Comparison of ENCODE assay signal across 17 cellular contexts in the genomic region with DNA sequence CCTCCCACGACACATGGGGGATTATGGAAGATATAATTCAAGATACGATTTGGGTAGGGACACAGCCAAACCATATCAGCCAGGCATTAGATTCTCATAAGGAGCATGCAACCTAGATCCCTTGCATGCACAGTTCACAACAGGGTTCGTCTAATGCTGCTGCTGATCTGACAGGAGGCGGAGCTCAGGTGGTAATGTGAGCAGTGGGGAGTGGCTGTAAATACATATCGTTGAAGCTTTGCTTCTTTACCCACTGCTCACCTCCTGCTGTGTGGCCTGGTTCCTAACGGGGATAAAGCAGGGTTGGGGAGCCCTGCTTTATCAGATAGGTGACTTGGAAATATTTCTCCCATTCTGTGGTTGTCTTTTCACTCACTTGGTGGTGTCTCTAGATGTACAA. TPM values are rescaled to one million over a fixed set of nuclear protein-coding genes. Genes with fewer than 3 reads are reported as not detected.
DNase-seq lines count a peak whose midpoint lies in the region; ATAC-seq and TF ChIP-seq lines count a peak whose summit lies in the region.
"Had no signal": no experiment of that assay in that cellular context is flagged by ENCODE, and none has a peak within 500 bp of the region (broad histone marks: within the 10 kb centered on the region; RNA-seq: fewer than 3 reads in every experiment).

No MANE protein-coding gene starts in this region.

- peak; percentile 4 for DNase-seq in NCI-H748 (lab: John Stamatoyannopoulos, UW; ENCODE audit: unreplicated experiment)
- no peak for DNase-seq in NCI-H748 treated with DMSO at 0.1 percent for 48 hours (lab: John Stamatoyannopoulos, UW)
- no peak for DNase-seq in PC-3
- no peak for DNase-seq in nephron progenitor cell
- no peak for DNase-seq in posterior vena cava (ENCODE audit: low spot score)
- no peak for DNase-seq in NOMO-1 (lab: John Stamatoyannopoulos, UW; ENCODE audit: unreplicated experiment in 2 of 2)
- DNase-seq: 8988T; CD4-positive, alpha-beta memory T cell; DMS153; DMS79; GDM1; IMR-90 had no signal

- no peaks in the 10 kb centered on the region for H3K4me1 ChIP-seq in PC-3 (ENCODE audit: insufficient read depth, low read length)
- H3K4me1 ChIP-seq: BLaER1, HAP-1 had no signal

- intact Hi-C loops in PC-3 (cut with micrococcal nuclease) (no loop called here), posterior vena cava (cut with DNase I) (no loop called here)

- no peak overlapping the region for H3K4me3 ChIP-seq in PC-3 (ENCODE audit: low read length)
- H3K4me3 ChIP-seq: BLaER1, HAP-1 had no signal

- H3K9me2 ChIP-seq in PC-3 (replicated peaks; ENCODE audit: low read length) = no peaks in the 10 kb centered on the region

- H4K20me1 ChIP-seq in PC-3 (ENCODE audit: low read length) = no peaks in the 10 kb centered on the region
- H4K20me1 ChIP-seq: BLaER1 had no signal

- H3K9ac ChIP-seq in PC-3 (ENCODE audit: low read length) = no peak overlapping the region
- H3K9ac ChIP-seq: BLaER1 had no signal

- H3K27ac ChIP-seq in PC-3 (ENCODE audit: low read length) = no peak overlapping the region
- H3K27ac ChIP-seq: BLaER1, HL-60 had no signal

- H3K4me2 ChIP-seq in PC-3 (ENCODE audit: low read length) = no peak overlapping the region
- H3K4me2 ChIP-seq: BLaER1 had no signal

- H3K36me3 Mint-ChIP-seq in nephron progenitor cell (ENCODE audit: low read depth) = no peaks in the 10 kb centered on the region
- H3K36me3 Mint-ChIP-seq: CD14-positive monocyte; CD4-positive, alpha-beta memory T cell had no signal

- no peaks in the 10 kb centered on the region for H3F3A ChIP-seq in PC-3 (ENCODE audit: low read length, unreplicated experiment)

- peaks cover 44% of the 10 kb centered on the region for H3K27me3 ChIP-seq in PC-3 (ENCODE audit: low read length)
- H3K27me3 ChIP-seq: BLaER1 had no signal

- H3K27ac Mint-ChIP-seq in nephron progenitor cell = peak overlapping the region; percentile 75
- H3K27ac Mint-ChIP-seq: CD14-positive monocyte had no signal

- peaks cover 4% of the 10 kb centered on the region for H3K27me3 Mint-ChIP-seq in nephron progenitor cell (ENCODE audit: low read depth, poor library complexity)

- H3K9me3 ChIP-seq in PC-3 (ENCODE audit: low read length) = no peaks in the 10 kb centered on the region
- H3K9me3 ChIP-seq: BLaER1 had no signal

- ATAC-seq in PC-3 = peak; percentile 37; the same call in 1 of the 2 replicates
- no peak for ATAC-seq in HG03354 (IDR thresholded peaks at IDR 0.05; ENCODE audit: poor library complexity, severe bottlenecking, unreplicated experiment)

- CTCF ChIA-PET in PC-3 (lab: Charles Lee) = no interaction called here

- peaks cover 3% of the 10 kb centered on the region for H3K9me3 Mint-ChIP-seq in nephron progenitor cell
- H3K9me3 Mint-ChIP-seq: CD4-positive, alpha-beta memory T cell had no signal

- no TSS peak for BruUV-seq in PC-3 (replicated peaks; lab: Mats Ljungman, UMichigan)

- H3K36me3 ChIP-seq in PC-3 (ENCODE audit: low read depth, low read length) = no peaks in the 10 kb centered on the region
- H3K36me3 ChIP-seq: BLaER1, HAP-1 had no signal

- no peak overlapping the region for H3K4me3 Mint-ChIP-seq in nephron progenitor cell
- H3K4me3 Mint-ChIP-seq: CD14-positive monocyte; CD4-positive, alpha-beta memory T cell had no signal

- TF ChIP-seq CTCF in PC-3 (conservative IDR thresholded peaks at IDR 0.05; ENCODE audit: low read depth, low read length) (no peak), nephron progenitor cell (IDR thresholded peaks at IDR 0.05) (no peak)

- H2AFZ ChIP-seq in PC-3 (ENCODE audit: low read length) = no peak overlapping the region

- POLR2A ChIA-PET in PC-3 (lab: Charles Lee; ENCODE audit: unreplicated experiment) = no interaction called here

- no peaks in the 10 kb centered on the region for H3K4me1 Mint-ChIP-seq in nephron progenitor cell
- H3K4me1 Mint-ChIP-seq: CD14-positive monocyte had no signal

- H3K79me2 ChIP-seq in PC-3 (ENCODE audit: low read length) = no peaks in the 10 kb centered on the region

RNA-seq across cellular contexts. Expression of a gene that starts 14.8 kb away (rescaled TPM):
- total RNA-seq in PC-3 (2014; rRNA removed) = under 0.01 and 0.15 TPM in 2 replicates
- 1 to 10 TPM in 1 of 2 donors, under 1 TPM in 1; 0.60 to 2.4 TPM for total RNA-seq in posterior vena cava
